11 cellular contexts compared by ENCODE assay signal in genomic region chr9:100084145-100084478, GRCh38. TPM values are rescaled to one million over a fixed set of nuclear protein-coding genes. Genes with fewer than 3 reads are reported as not detected.
DNase-seq lines count a peak whose midpoint lies in the region; ATAC-seq, FAIRE-seq and TF ChIP-seq lines count a peak whose summit lies in the region.
"Had no signal": no experiment of that assay in that cellular context is flagged by ENCODE, and none has a peak within 500 bp of the region (broad histone marks: within the 10 kb centered on the region; RNA-seq: fewer than 3 reads in every experiment).

No MANE protein-coding gene starts in this region.

- H3K4me3 ChIP-seq in body of pancreas = no peak overlapping the region
- no peak overlapping the region for H3K4me3 ChIP-seq in CD8-positive, alpha-beta T cell (ENCODE audit: low read depth, low read length)
- H3K4me3 ChIP-seq: lung, upper lobe of right lung had no signal

- POLR2A ChIA-PET in CD8-positive, alpha-beta T cell (lab: Charles Lee) = no interaction called here

- H3K9me3 ChIP-seq in body of pancreas = no peaks in the 10 kb centered on the region
- no peaks in the 10 kb centered on the region for H3K9me3 ChIP-seq in CD8-positive, alpha-beta T cell (ENCODE audit: low read length)
- H3K9me3 ChIP-seq: upper lobe of right lung had no signal

- intact Hi-C loops in posterior vena cava (cut with DNase I) (no loop called here), body of pancreas (cut with DNase I) (no loop called here)
- intact Hi-C loops in CD8-positive, alpha-beta T cell (cut with DNase I, micrococcal nuclease) = no loop called here

- TF ChIP-seq CTCF in body of pancreas (IDR thresholded peaks at IDR 0.05) = no peak
- TF ChIP-seq CTCF in CD8-positive, alpha-beta T cell (IDR thresholded peaks at IDR 0.05) = no peak

- H3K36me3 Mint-ChIP-seq in effector memory CD8-positive, alpha-beta T cell (ENCODE audit: insufficient read depth) = no peaks in the 10 kb centered on the region
- H3K36me3 Mint-ChIP-seq in CD8-positive, alpha-beta T cell = peaks cover 2% of the 10 kb centered on the region

- no peaks in the 10 kb centered on the region for H3K9me3 Mint-ChIP-seq in effector memory CD8-positive, alpha-beta T cell
- H3K9me3 Mint-ChIP-seq in CD8-positive, alpha-beta T cell = no peaks in the 10 kb centered on the region

- no peaks in the 10 kb centered on the region for H3K36me3 ChIP-seq in body of pancreas (replicated peaks in 1 of 2; ENCODE audit: insufficient read depth in 1 of 2, low read depth in 2 of 2)
- H3K36me3 ChIP-seq in CD8-positive, alpha-beta T cell (ENCODE audit: insufficient read depth, low read length) = no peaks in the 10 kb centered on the region
- H3K36me3 ChIP-seq: upper lobe of right lung had no signal

- CTCF ChIA-PET in CD8-positive, alpha-beta T cell (lab: Charles Lee) = no interaction called here

- peak overlapping the region; percentile 55 to 57 for H3K27ac Mint-ChIP-seq in effector memory CD8-positive, alpha-beta T cell
- H3K27ac Mint-ChIP-seq in CD8-positive, alpha-beta T cell = no peak overlapping the region

- ATAC-seq in GM18517 (IDR thresholded peaks at IDR 0.05; ENCODE audit: unreplicated experiment) (peak; percentile 52), GM21529 (IDR thresholded peaks at IDR 0.05; ENCODE audit: unreplicated experiment) (peak; percentile 43), HG03354 (IDR thresholded peaks at IDR 0.05; ENCODE audit: poor library complexity, severe bottlenecking, unreplicated experiment) (peak; percentile 51), body of pancreas (no peak)
- peak; percentile 46 for ATAC-seq in effector memory CD8-positive, alpha-beta T cell (replicated peaks)
- no peak for ATAC-seq in CD8-positive, alpha-beta T cell
- ATAC-seq: upper lobe of right lung had no signal

- no peak overlapping the region for H3K27ac ChIP-seq in body of pancreas
- no peak overlapping the region for H3K27ac ChIP-seq in CD8-positive, alpha-beta T cell (ENCODE audit: low read depth, low read length)
- H3K27ac ChIP-seq: upper lobe of right lung had no signal

- TF ChIP-seq POLR2A in body of pancreas (IDR thresholded peaks at IDR 0.05) = no peak

- 60 to 63% methylated on average over 1 of the region's 1 CpG for WGBS in body of pancreas, 2 donors

- H3K27me3 ChIP-seq in body of pancreas = no peaks in the 10 kb centered on the region
- no peaks in the 10 kb centered on the region for H3K27me3 ChIP-seq in CD8-positive, alpha-beta T cell (ENCODE audit: insufficient read depth, low read length)
- H3K27me3 ChIP-seq: upper lobe of right lung had no signal

- no peaks in the 10 kb centered on the region for H3K27me3 Mint-ChIP-seq in effector memory CD8-positive, alpha-beta T cell
- no peaks in the 10 kb centered on the region for H3K27me3 Mint-ChIP-seq in CD8-positive, alpha-beta T cell (ENCODE audit: low read depth)

- H3K4me1 ChIP-seq in body of pancreas = peaks cover 18% of the 10 kb centered on the region
- peaks cover 30% of the 10 kb centered on the region for H3K4me1 ChIP-seq in CD8-positive, alpha-beta T cell (ENCODE audit: insufficient read depth, low read length)

- peaks cover 52 to 87% of the 10 kb centered on the region in 2 donors for H3K4me1 Mint-ChIP-seq in effector memory CD8-positive, alpha-beta T cell (ENCODE audit: low read depth in 2 of 2)
- H3K4me1 Mint-ChIP-seq in CD8-positive, alpha-beta T cell (ENCODE audit: low read depth) = peaks cover 83% of the 10 kb centered on the region

- DNase-seq in effector memory CD8-positive, alpha-beta T cell = no peak
- no peak for DNase-seq in posterior vena cava (ENCODE audit: low spot score)
- no peak for DNase-seq in body of pancreas
- DNase-seq in GM19239 (ENCODE audit: insufficient read length, low spot score) = no peak
- DNase-seq in CD8-positive, alpha-beta T cell = no peak
- DNase-seq: GF-D8, upper lobe of right lung had no signal

- H3K4me3 Mint-ChIP-seq in effector memory CD8-positive, alpha-beta T cell = peak overlapping the region; percentile 41 to 61
- H3K4me3 Mint-ChIP-seq in CD8-positive, alpha-beta T cell = no peak overlapping the region

- no peak for FAIRE-seq in GM19239 (lab: Jason Lieb, UNC)

RNA-seq across cellular contexts. Expression of gene ERP44, which starts 14.7 kb away (rescaled TPM):
- 10 to 100 TPM; 18.5 TPM for total RNA-seq in posterior vena cava
- 10 to 100 TPM; 11.2 to 11.5 TPM for total RNA-seq in body of pancreas
- total RNA-seq in CD8-positive, alpha-beta T cell = 1 to 10 TPM; 7.6 to 8.5 TPM

RNA-seq across cellular contexts. Expression of gene INVS, which starts 14.9 kb away (rescaled TPM):
- 10 to 100 TPM; 19.5 to 19.7 TPM for total RNA-seq in posterior vena cava
- 10 to 100 TPM; 28.3 to 29.8 TPM for total RNA-seq in body of pancreas
- total RNA-seq in CD8-positive, alpha-beta T cell = 10 to 100 TPM; 12.5 to 13.2 TPM

Comparison
In these comparisons a context has a peak if more than half of its experiments do, and no peak if none do; other contexts are left out.
1. ATAC-seq: peak in GM18517 (single experiment), GM21529 (single experiment), HG03354 (single experiment) and effector memory CD8-positive, alpha-beta T cell (single experiment); none in body of pancreas (single experiment) and CD8-positive, alpha-beta T cell (single experiment).